Comparison of ENCODE assay signal across 8 cellular contexts in the genomic region with DNA sequence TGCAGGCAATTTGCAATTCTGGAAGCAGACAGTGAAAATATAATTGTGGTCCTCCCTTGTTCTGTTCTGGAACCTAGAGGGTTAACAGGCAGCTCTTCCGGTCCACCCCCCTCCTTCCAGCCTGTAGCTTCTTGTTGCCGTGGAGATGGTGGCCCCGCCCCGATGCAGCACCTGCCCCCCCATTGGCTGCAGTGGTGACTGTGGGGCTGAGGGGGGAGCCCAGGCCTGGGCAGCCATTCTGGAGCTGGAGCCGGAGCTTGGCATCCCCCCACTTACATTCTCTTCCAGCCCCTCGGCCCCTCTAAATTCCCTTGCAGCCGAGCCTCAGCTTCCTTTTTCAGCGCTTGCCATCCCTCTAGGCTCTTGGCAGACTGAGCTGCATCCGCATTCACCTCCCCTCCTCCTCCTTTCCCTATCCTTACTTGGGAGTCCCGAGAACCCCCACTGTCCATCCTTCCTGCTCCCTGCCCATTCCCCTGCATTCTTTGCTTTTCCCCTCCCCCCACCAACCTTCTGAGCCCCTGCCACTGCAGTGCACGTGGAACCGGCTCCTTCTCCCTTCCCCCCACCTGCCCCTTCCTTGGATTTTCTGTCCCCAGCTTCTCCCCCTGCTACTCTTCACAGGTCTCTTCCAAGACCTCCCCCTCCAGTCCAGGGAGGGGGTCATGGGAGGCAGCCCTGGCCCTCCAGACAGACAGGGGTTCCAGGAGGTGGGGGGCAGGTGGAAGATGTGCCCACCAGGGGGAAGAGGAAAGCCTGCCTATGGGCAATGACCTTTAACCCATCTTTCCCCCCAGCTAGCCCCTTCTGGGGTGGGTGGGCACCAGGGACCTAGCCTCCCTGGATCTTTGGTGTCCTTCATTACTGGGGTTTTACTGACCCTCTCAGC. TPM values are rescaled to one million over a fixed set of nuclear protein-coding genes. Genes with fewer than 3 reads are reported as not detected.
DNase-seq lines count a peak whose midpoint lies in the region; ATAC-seq and TF ChIP-seq lines count a peak whose summit lies in the region.

No MANE protein-coding gene starts in this region.

- TF ChIP-seq CTCF in HL-60 (IDR thresholded peaks at IDR 0.05; ENCODE audit: insufficient read depth, low read length) (no peak), SK-N-SH (IDR thresholded peaks at IDR 0.05) (no peak)

- H3F3A ChIP-seq in SK-N-SH (replicated peaks; ENCODE audit: insufficient read depth), result peaks cover 13% of the 10 kb centered on the region

- no peaks in the 10 kb centered on the region for H3K9me3 Mint-ChIP-seq in activated naive CD8-positive, alpha-beta T cell treated with anti-CD3 and anti-CD28 coated beads, Interleukin-2, amount 10 ng/mL, durations not matched to agents 7 days and 5 days

- H3K36me3 ChIP-seq in SK-N-SH (replicated peaks in 1 of 2; ENCODE audit: control insufficient read depth in 1 of 2, insufficient read depth in 2 of 2, low read length in 1 of 2) (peaks cover 0 to 9% of the 10 kb centered on the region in 2 experiments), iPS-18a (ENCODE audit: control insufficient read depth, low read depth, low read length) (peaks cover 14% of the 10 kb centered on the region)

- 11% methylated on average over 11 of the region's 12 CpGs for WGBS in SK-N-SH (ENCODE audit: low lambda C conversion rate)

- CTCF ChIA-PET in SK-N-SH (lab: Yijun Ruan, JAX), result interaction anchor here (0.8 to 2.3 kb wide), 5 partner anchors 9 to 37 kb away, joined by 3 to 8 read pairs (median 4); a partner anchor contains a TSS

- peak overlapping the region; percentile 87 for H3K27ac Mint-ChIP-seq in activated naive CD8-positive, alpha-beta T cell treated with anti-CD3 and anti-CD28 coated beads, Interleukin-2, amount 10 ng/mL, durations not matched to agents 7 days and 5 days

- H3K4me1 ChIP-seq in SK-N-SH (ENCODE audit: control insufficient read depth in 1 of 2, insufficient read depth in 2 of 2, low read depth in 1 of 2, low read length in 1 of 2) (peaks cover 17 to 44% of the 10 kb centered on the region in 2 experiments), iPS-18a (ENCODE audit: control insufficient read depth, low read depth, low read length) (peaks cover 42% of the 10 kb centered on the region)

- H2AFZ ChIP-seq in SK-N-SH (ENCODE audit: low read depth), result no peak overlapping the region

- no peaks in the 10 kb centered on the region for H3K27me3 Mint-ChIP-seq in activated naive CD8-positive, alpha-beta T cell treated with anti-CD3 and anti-CD28 coated beads, Interleukin-2, amount 10 ng/mL, durations not matched to agents 7 days and 5 days

- no peak for TF ChIP-seq RAD21 in SK-N-SH (IDR thresholded peaks at IDR 0.05; ENCODE audit: low read length)

- peaks cover 33% of the 10 kb centered on the region; the same call in 1 of the 2 replicates for H3K79me2 ChIP-seq in SK-N-SH (ENCODE audit: insufficient read depth)

- no peak for TF ChIP-seq EP300 in SK-N-SH (IDR thresholded peaks at IDR 0.05; ENCODE audit: borderline replicate concordance in 1 of 2, low read depth in 1 of 2, low read length in 1 of 2)

- peak; percentile 67 for ATAC-seq in activated naive CD8-positive, alpha-beta T cell treated with anti-CD3 and anti-CD28 coated beads, Interleukin-2, amount 10 ng/mL, durations not matched to agents 7 days and 5 days (ENCODE audit: low read depth)
- no peak for ATAC-seq in HG02884 (IDR thresholded peaks at IDR 0.05; ENCODE audit: unreplicated experiment)

- H3K9ac ChIP-seq in SK-N-SH, result no peak overlapping the region
- H3K9ac ChIP-seq in iPS-18a (ENCODE audit: low read length), result peak overlapping the region; percentile 95

- H3K4me3 Mint-ChIP-seq in activated naive CD8-positive, alpha-beta T cell treated with anti-CD3 and anti-CD28 coated beads, Interleukin-2, amount 10 ng/mL, durations not matched to agents 7 days and 5 days, result peak overlapping the region; percentile 86

- H3K9me3 ChIP-seq in SK-N-SH, result no peaks in the 10 kb centered on the region
- no peaks in the 10 kb centered on the region for H3K9me3 ChIP-seq in iPS-18a (ENCODE audit: control insufficient read depth, low read depth, low read length)

- H3K27ac ChIP-seq in HL-60 (replicated peaks) (peak overlapping the region; percentile 34), SK-N-SH (ENCODE audit: low read depth in 2 of 2, low read length in 1 of 2) (peak overlapping the region in 1 of 2 experiments; percentile 47; a peak in 1 of 4 replicates), iPS-18a (ENCODE audit: low read length) (peak overlapping the region; percentile 90)

- H4K20me1 ChIP-seq in SK-N-SH (ENCODE audit: insufficient read depth), result no peaks in the 10 kb centered on the region; the same call in 1 of the 2 replicates

- H3K27me3 ChIP-seq in HL-60 (ENCODE audit: insufficient read depth, poor library complexity, severe bottlenecking) (no peaks in the 10 kb centered on the region), SK-N-SH (ENCODE audit: insufficient read depth) (no peaks in the 10 kb centered on the region), iPS-18a (ENCODE audit: control insufficient read depth, insufficient read depth, low read length) (no peaks in the 10 kb centered on the region)

- no peaks in the 10 kb centered on the region for H3K9me2 ChIP-seq in SK-N-SH

- H3K4me3 ChIP-seq in HL-60 (replicated peaks; ENCODE audit: insufficient read depth, low read length) (no peak overlapping the region), SK-N-SH (ENCODE audit: low read depth in 2 of 2, low read length in 1 of 2) (peak overlapping the region; percentile 39 to 40; a peak in 3 of 4 replicates), iPS-18a (ENCODE audit: low read length) (peak overlapping the region; percentile 59)

- peak overlapping the region; percentile 49; the same call in 1 of the 2 replicates for H3K4me2 ChIP-seq in SK-N-SH

- H3K36me3 Mint-ChIP-seq in activated naive CD8-positive, alpha-beta T cell treated with anti-CD3 and anti-CD28 coated beads, Interleukin-2, amount 10 ng/mL, durations not matched to agents 7 days and 5 days, result peaks cover 13% of the 10 kb centered on the region

- POLR2A ChIA-PET in SK-N-SH (lab: Yijun Ruan, JAX), result interaction anchor here (0.8 to 1.7 kb wide), 4 partner anchors 13 to 459 kb away, joined by 3 to 9 read pairs (median 4); a partner anchor contains a TSS
- POLR2A ChIA-PET in activated naive CD8-positive, alpha-beta T cell treated with anti-CD3 and anti-CD28 coated beads, Interleukin-2, amount 10 ng/mL, durations not matched to agents 7 days and 5 days (lab: Charles Lee), result interaction anchor here (0.6 to 2.8 kb wide), 22 partner anchors 10 to 459 kb away, joined by 3 to 28 read pairs (median 5); a partner anchor contains a TSS

- peak; percentile 68 for DNase-seq in GM03348 (ENCODE audit: low spot score)
- peak in 1 of 2 experiments; percentile 58 for DNase-seq in HL-60 (ENCODE audit: low read depth in 1 of 2, low spot score in 1 of 2)
- peak; percentile 98 for DNase-seq in SK-N-SH
- DNase-seq in activated naive CD8-positive, alpha-beta T cell treated with anti-CD3 and anti-CD28 coated beads, Interleukin-2, amount 10 ng/mL, durations not matched to agents 7 days and 5 days, result peak; percentile 88
- DNase-seq in stimulated activated CD4-positive, alpha-beta T cell treated with anti-CD3 and anti-CD28 coated beads, Interleukin-1b, Interleukin-23, amount 100 ng/mL, for 1 hour (ENCODE audit: low read depth in 2 of 2), result peak; percentile 55 to 58
- DNase-seq in NCI-H187 treated with DMSO at 0.1 percent for 48 hours (lab: John Stamatoyannopoulos, UW), result no peak

- H3K4me1 Mint-ChIP-seq in activated naive CD8-positive, alpha-beta T cell treated with anti-CD3 and anti-CD28 coated beads, Interleukin-2, amount 10 ng/mL, durations not matched to agents 7 days and 5 days, result peaks cover 58% of the 10 kb centered on the region

TF ChIP-seq in SK-N-SH, 30 proteins besides CTCF, POLR2A, EP300 and RAD21:
- TF ChIP-seq, protein P1, sequence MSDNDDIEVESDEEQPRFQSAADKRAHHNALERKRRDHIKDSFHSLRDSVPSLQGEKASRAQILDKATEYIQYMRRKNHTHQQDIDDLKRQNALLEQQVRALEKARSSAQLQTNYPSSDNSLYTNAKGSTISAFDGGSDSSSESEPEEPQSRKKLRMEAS (IDR thresholded peaks at IDR 0.05; ENCODE audit: low read depth), result no peak
- TF ChIP-seq CHD2 (IDR thresholded peaks at IDR 0.05; ENCODE audit: low read length, partially characterized antibody), result peak; percentile 68
- peak; percentile 48; the same call in 1 of the 2 replicates for TF ChIP-seq GABPA (IDR thresholded peaks at IDR 0.05; ENCODE audit: low read depth)
- TF ChIP-seq MXI1 (IDR thresholded peaks at IDR 0.05; ENCODE audit: low read depth, low read length), result peak; percentile 58; the same call in 1 of the 2 replicates
- peak; percentile 67; the same call in 1 of the 2 replicates for TF ChIP-seq ELF1 (IDR thresholded peaks at IDR 0.05)
TF ChIP-seq in SK-N-SH: peak in this region for 4.

RNA-seq across cellular contexts. Expression of a gene that starts 11.4 kb away (rescaled TPM):
- polyA plus RNA-seq in SK-N-SH (2012; rRNA removed), result 5.9 and 8.8 TPM in 2 replicates
- polyA plus RNA-seq in SK-N-SH (2012; cell fraction: cytosol; rRNA removed), result 3.2 and 3.9 TPM in 2 replicates
- 38.1 and 40.3 TPM in 2 replicates for polyA plus RNA-seq in SK-N-SH (2012; cell fraction: nucleus; rRNA removed)
- 10 to 100 TPM; 53.3 to 60.1 TPM for total RNA-seq in activated naive CD8-positive, alpha-beta T cell treated with anti-CD3 and anti-CD28 coated beads, Interleukin-2, amount 10 ng/mL, durations not matched to agents 7 days and 5 days

RNA-seq across cellular contexts. Expression of a gene that starts 13.3 kb away (rescaled TPM):
- polyA plus RNA-seq in SK-N-SH (2012; rRNA removed), result 349 and 444 TPM in 2 replicates
- polyA plus RNA-seq in SK-N-SH (2012; cell fraction: cytosol; rRNA removed), result 337 and 359 TPM in 2 replicates
- polyA plus RNA-seq in SK-N-SH (2012; cell fraction: nucleus; rRNA removed), result 318 and 652 TPM in 2 replicates
- 100 to 1,000 TPM; 202 to 209 TPM for total RNA-seq in activated naive CD8-positive, alpha-beta T cell treated with anti-CD3 and anti-CD28 coated beads, Interleukin-2, amount 10 ng/mL, durations not matched to agents 7 days and 5 days

RNA-seq across cellular contexts. Expression of a gene that starts 20.4 kb away (rescaled TPM):
- polyA plus RNA-seq in SK-N-SH (2012; rRNA removed), result 48.7 and 59.0 TPM in 2 replicates
- polyA plus RNA-seq in SK-N-SH (2012; cell fraction: cytosol; rRNA removed), result 17.7 and 25.5 TPM in 2 replicates
- 250 and 323 TPM in 2 replicates for polyA plus RNA-seq in SK-N-SH (2012; cell fraction: nucleus; rRNA removed)
- total RNA-seq in activated naive CD8-positive, alpha-beta T cell treated with anti-CD3 and anti-CD28 coated beads, Interleukin-2, amount 10 ng/mL, durations not matched to agents 7 days and 5 days, result 100 to 1,000 TPM in 1 of 2 experiments, 10 to 100 TPM in 1; 98.3 to 105 TPM

RNA-seq across cellular contexts. Expression of a gene that starts 23.1 kb away (rescaled TPM):
- polyA plus RNA-seq in SK-N-SH (2012; rRNA removed), result 5.7 and 5.9 TPM in 2 replicates
- 4.4 and 5.3 TPM in 2 replicates for polyA plus RNA-seq in SK-N-SH (2012; cell fraction: cytosol; rRNA removed)
- polyA plus RNA-seq in SK-N-SH (2012; cell fraction: nucleus; rRNA removed), result 17.4 and 20.9 TPM in 2 replicates
- 1 to 10 TPM; 9.1 to 9.8 TPM for total RNA-seq in activated naive CD8-positive, alpha-beta T cell treated with anti-CD3 and anti-CD28 coated beads, Interleukin-2, amount 10 ng/mL, durations not matched to agents 7 days and 5 days

RNA-seq across cellular contexts. Expression of a gene that starts 39.6 kb away (rescaled TPM):
- polyA plus RNA-seq in SK-N-SH (2012; rRNA removed), result 29.6 and 35.9 TPM in 2 replicates
- 13.6 and 23.2 TPM in 2 replicates for polyA plus RNA-seq in SK-N-SH (2012; cell fraction: cytosol; rRNA removed)
- 40.0 and 48.8 TPM in 2 replicates for polyA plus RNA-seq in SK-N-SH (2012; cell fraction: nucleus; rRNA removed)
- total RNA-seq in activated naive CD8-positive, alpha-beta T cell treated with anti-CD3 and anti-CD28 coated beads, Interleukin-2, amount 10 ng/mL, durations not matched to agents 7 days and 5 days, result 100 to 1,000 TPM; 117 to 127 TPM
